In the genomic region with DNA sequence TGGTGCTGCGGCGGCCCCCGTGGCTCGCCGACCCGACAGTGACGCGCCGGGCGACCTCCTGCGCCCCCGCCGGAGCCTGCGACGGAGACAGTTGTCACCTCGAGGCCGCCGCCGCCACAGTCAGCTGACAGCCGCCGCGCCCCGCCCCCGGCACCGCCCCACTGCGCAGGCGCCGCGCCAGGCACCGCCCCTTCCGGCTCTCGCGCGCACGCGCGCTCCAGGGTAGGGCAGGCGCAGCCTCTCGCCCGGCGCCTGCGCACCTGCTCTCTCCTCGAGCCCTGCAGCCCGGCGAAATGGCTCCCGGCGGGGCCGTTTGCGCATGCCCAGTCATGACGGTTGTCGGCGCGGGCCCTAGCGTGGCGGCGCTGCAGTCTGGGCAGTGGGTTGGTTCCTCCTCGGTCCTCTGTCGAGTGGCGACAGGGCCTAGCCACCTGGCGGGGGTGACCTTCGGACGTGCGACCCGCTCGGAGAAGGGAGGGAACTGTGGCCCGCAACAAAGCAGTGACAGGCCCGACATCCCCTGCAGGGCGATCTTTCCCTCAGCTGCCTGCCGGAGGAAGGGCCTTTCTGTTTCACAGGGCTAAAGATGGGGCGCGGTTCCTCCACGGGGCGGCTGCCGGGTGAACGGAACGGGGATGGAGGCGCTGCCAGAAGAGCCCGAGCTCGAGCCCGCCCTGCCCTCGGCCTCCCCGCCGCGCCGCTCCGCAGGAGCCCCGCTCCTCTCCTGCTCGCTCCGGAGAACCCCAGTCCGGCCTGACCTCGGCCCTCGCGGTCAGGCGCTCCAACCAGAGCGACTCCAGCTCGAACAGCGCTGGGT, we compare ENCODE assay signal across 1 cellular context.
TF ChIP-seq lines count a peak whose summit lies in the region.

A gene (minus strand): TSS at position 135 of the 817 bp plus-strand sequence. CDS start 134 bp downstream, at position 1.

TF ChIP-seq in HepG2, 621 proteins besides CTCF, POLR2A, EP300 and RAD21 (continued from another document and continues in another):
- TF ChIP-seq ZFP37 (CRISPR knock-in tag; IDR thresholded peaks at IDR 0.05; ENCODE audit: borderline replicate concordance) = 0 out of 2 replicates have a peak, but pooled peaks have one; percentile 59
- no peak for TF ChIP-seq DPF2 (CRISPR knock-in tag; IDR thresholded peaks at IDR 0.05; ENCODE audit: borderline replicate concordance, low read depth)
- TF ChIP-seq, protein P1, sequence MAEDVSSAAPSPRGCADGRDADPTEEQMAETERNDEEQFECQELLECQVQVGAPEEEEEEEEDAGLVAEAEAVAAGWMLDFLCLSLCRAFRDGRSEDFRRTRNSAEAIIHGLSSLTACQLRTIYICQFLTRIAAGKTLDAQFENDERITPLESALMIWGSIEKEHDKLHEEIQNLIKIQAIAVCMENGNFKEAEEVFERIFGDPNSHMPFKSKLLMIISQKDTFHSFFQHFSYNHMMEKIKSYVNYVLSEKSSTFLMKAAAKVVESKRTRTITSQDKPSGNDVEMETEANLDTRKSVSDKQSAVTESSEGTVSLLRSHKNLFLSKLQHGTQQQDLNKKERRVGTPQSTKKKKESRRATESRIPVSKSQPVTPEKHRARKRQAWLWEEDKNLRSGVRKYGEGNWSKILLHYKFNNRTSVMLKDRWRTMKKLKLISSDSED (CRISPR knock-in tag; IDR thresholded peaks at IDR 0.05) = 0 out of 2 replicates have a peak, but pooled peaks have one; percentile 65
- TF ChIP-seq KAT8 (CRISPR knock-in tag; IDR thresholded peaks at IDR 0.05) = peak; percentile 88
- TF ChIP-seq ZNF333 (CRISPR knock-in tag; IDR thresholded peaks at IDR 0.05; ENCODE audit: borderline replicate concordance) = peak; percentile 89; the same call in 1 of the 2 replicates
- TF ChIP-seq, protein P2, sequence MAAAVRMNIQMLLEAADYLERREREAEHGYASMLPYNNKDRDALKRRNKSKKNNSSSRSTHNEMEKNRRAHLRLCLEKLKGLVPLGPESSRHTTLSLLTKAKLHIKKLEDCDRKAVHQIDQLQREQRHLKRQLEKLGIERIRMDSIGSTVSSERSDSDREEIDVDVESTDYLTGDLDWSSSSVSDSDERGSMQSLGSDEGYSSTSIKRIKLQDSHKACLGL (CRISPR knock-in tag; IDR thresholded peaks at IDR 0.05) = peak; percentile 80
- TF ChIP-seq FOXC1 (CRISPR knock-in tag; IDR thresholded peaks at IDR 0.05; ENCODE audit: borderline replicate concordance) = peak; percentile 94
- TF ChIP-seq, protein P3, sequence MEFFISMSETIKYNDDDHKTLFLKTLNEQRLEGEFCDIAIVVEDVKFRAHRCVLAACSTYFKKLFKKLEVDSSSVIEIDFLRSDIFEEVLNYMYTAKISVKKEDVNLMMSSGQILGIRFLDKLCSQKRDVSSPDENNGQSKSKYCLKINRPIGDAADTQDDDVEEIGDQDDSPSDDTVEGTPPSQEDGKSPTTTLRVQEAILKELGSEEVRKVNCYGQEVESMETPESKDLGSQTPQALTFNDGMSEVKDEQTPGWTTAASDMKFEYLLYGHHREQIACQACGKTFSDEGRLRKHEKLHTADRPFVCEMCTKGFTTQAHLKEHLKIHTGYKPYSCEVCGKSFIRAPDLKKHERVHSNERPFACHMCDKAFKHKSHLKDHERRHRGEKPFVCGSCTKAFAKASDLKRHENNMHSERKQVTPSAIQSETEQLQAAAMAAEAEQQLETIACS (CRISPR knock-in tag; IDR thresholded peaks at IDR 0.05) = peak; percentile 36; the same call in 1 of the 2 replicates
- no peak for TF ChIP-seq SOX6 (IDR thresholded peaks at IDR 0.05)
- TF ChIP-seq SOX6 (CRISPR knock-in tag; IDR thresholded peaks at IDR 0.05) = peak; percentile 41
- peak; percentile 57; the same call in 1 of the 2 replicates for TF ChIP-seq ZNF558 (CRISPR knock-in tag; IDR thresholded peaks at IDR 0.05; ENCODE audit: borderline replicate concordance)
- TF ChIP-seq, protein P4, sequence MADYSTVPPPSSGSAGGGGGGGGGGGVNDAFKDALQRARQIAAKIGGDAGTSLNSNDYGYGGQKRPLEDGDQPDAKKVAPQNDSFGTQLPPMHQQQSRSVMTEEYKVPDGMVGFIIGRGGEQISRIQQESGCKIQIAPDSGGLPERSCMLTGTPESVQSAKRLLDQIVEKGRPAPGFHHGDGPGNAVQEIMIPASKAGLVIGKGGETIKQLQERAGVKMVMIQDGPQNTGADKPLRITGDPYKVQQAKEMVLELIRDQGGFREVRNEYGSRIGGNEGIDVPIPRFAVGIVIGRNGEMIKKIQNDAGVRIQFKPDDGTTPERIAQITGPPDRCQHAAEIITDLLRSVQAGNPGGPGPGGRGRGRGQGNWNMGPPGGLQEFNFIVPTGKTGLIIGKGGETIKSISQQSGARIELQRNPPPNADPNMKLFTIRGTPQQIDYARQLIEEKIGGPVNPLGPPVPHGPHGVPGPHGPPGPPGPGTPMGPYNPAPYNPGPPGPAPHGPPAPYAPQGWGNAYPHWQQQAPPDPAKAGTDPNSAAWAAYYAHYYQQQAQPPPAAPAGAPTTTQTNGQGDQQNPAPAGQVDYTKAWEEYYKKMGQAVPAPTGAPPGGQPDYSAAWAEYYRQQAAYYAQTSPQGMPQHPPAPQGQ (CRISPR knock-in tag; IDR thresholded peaks at IDR 0.05; ENCODE audit: borderline replicate concordance) = no peak
- TF ChIP-seq ZNF331 (CRISPR knock-in tag; IDR thresholded peaks at IDR 0.05) = peak; percentile 55; the same call in 1 of the 2 replicates
- TF ChIP-seq ZFP36L1 (CRISPR knock-in tag; IDR thresholded peaks at IDR 0.05) = peak; percentile 86; the same call in 1 of the 2 replicates
- peak; percentile 88 for TF ChIP-seq ZSCAN31 (CRISPR knock-in tag; IDR thresholded peaks at IDR 0.05; ENCODE audit: low read depth)
- peak; percentile 88 for TF ChIP-seq ZNF160 (CRISPR knock-in tag; IDR thresholded peaks at IDR 0.05)
- no peak for TF ChIP-seq SNRNP70 (IDR thresholded peaks at IDR 0.05; ENCODE audit: low read depth, low read length)
- TF ChIP-seq, protein P5, sequence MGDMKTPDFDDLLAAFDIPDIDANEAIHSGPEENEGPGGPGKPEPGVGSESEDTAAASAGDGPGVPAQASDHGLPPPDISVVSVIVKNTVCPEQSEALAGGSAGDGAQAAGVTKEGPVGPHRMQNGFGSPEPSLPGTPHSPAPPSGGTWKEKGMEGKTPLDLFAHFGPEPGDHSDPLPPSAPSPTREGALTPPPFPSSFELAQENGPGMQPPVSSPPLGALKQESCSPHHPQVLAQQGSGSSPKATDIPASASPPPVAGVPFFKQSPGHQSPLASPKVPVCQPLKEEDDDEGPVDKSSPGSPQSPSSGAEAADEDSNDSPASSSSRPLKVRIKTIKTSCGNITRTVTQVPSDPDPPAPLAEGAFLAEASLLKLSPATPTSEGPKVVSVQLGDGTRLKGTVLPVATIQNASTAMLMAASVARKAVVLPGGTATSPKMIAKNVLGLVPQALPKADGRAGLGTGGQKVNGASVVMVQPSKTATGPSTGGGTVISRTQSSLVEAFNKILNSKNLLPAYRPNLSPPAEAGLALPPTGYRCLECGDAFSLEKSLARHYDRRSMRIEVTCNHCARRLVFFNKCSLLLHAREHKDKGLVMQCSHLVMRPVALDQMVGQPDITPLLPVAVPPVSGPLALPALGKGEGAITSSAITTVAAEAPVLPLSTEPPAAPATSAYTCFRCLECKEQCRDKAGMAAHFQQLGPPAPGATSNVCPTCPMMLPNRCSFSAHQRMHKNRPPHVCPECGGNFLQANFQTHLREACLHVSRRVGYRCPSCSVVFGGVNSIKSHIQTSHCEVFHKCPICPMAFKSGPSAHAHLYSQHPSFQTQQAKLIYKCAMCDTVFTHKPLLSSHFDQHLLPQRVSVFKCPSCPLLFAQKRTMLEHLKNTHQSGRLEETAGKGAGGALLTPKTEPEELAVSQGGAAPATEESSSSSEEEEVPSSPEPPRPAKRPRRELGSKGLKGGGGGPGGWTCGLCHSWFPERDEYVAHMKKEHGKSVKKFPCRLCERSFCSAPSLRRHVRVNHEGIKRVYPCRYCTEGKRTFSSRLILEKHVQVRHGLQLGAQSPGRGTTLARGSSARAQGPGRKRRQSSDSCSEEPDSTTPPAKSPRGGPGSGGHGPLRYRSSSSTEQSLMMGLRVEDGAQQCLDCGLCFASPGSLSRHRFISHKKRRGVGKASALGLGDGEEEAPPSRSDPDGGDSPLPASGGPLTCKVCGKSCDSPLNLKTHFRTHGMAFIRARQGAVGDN (CRISPR knock-in tag; IDR thresholded peaks at IDR 0.05) = peak; percentile 99
- peak; percentile 90 for TF ChIP-seq HOXA3 (CRISPR knock-in tag; IDR thresholded peaks at IDR 0.05)
- TF ChIP-seq ESRRA (CRISPR knock-in tag; IDR thresholded peaks at IDR 0.05; ENCODE audit: low read depth) = peak; percentile 42; the same call in 1 of the 2 replicates
- TF ChIP-seq, protein P6, sequence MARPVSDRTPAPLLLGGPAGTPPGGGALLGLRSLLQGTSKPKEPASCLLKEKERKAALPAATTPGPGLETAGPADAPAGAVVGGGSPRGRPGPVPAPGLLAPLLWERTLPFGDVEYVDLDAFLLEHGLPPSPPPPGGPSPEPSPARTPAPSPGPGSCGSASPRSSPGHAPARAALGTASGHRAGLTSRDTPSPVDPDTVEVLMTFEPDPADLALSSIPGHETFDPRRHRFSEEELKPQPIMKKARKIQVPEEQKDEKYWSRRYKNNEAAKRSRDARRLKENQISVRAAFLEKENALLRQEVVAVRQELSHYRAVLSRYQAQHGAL (CRISPR knock-in tag; IDR thresholded peaks at IDR 0.05; ENCODE audit: not compliant biosample characterization) = no peak
- TF ChIP-seq, protein P7, sequence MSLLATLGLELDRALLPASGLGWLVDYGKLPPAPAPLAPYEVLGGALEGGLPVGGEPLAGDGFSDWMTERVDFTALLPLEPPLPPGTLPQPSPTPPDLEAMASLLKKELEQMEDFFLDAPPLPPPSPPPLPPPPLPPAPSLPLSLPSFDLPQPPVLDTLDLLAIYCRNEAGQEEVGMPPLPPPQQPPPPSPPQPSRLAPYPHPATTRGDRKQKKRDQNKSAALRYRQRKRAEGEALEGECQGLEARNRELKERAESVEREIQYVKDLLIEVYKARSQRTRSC (CRISPR knock-in tag; IDR thresholded peaks at IDR 0.05; ENCODE audit: low read depth) = peak; percentile 90; the same call in 1 of the 2 replicates
- TF ChIP-seq, protein P8, sequence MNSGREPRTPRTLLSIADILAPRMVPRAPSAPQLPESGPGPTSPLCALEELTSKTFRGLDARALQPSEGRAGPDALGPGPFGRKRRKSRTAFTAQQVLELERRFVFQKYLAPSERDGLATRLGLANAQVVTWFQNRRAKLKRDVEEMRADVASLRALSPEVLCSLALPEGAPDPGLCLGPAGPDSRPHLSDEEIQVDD (CRISPR knock-in tag; IDR thresholded peaks at IDR 0.05; ENCODE audit: borderline replicate concordance) = peak; percentile 87; the same call in 1 of the 2 replicates
- TF ChIP-seq, protein P9, sequence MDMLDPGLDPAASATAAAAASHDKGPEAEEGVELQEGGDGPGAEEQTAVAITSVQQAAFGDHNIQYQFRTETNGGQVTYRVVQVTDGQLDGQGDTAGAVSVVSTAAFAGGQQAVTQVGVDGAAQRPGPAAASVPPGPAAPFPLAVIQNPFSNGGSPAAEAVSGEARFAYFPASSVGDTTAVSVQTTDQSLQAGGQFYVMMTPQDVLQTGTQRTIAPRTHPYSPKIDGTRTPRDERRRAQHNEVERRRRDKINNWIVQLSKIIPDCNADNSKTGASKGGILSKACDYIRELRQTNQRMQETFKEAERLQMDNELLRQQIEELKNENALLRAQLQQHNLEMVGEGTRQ (IDR thresholded peaks at IDR 0.05; ENCODE audit: low read depth, low read length) = 0 out of 2 replicates have a peak, but pooled peaks have one; percentile 10
- TF ChIP-seq, protein P9 (CRISPR knock-in tag; IDR thresholded peaks at IDR 0.05; ENCODE audit: borderline replicate concordance) = no peak; the same call in 1 of the 2 replicates
- peak; percentile 84 for TF ChIP-seq KDM2A (CRISPR knock-in tag; IDR thresholded peaks at IDR 0.05; ENCODE audit: borderline replicate concordance, low read depth)
- TF ChIP-seq, protein P10, sequence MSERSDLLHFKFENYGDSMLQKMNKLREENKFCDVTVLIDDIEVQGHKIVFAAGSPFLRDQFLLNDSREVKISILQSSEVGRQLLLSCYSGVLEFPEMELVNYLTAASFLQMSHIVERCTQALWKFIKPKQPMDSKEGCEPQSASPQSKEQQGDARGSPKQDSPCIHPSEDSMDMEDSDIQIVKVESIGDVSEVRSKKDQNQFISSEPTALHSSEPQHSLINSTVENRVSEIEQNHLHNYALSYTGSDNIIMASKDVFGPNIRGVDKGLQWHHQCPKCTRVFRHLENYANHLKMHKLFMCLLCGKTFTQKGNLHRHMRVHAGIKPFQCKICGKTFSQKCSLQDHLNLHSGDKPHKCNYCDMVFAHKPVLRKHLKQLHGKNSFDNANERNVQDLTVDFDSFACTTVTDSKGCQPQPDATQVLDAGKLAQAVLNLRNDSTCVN (CRISPR knock-in tag; IDR thresholded peaks at IDR 0.05; ENCODE audit: borderline replicate concordance) = no peak
- TF ChIP-seq NKX3-1 (CRISPR knock-in tag; IDR thresholded peaks at IDR 0.05) = peak; percentile 81
- TF ChIP-seq NFIC (IDR thresholded peaks at IDR 0.05; ENCODE audit: low read length) = no peak
- TF ChIP-seq ADNP (CRISPR knock-in tag; IDR thresholded peaks at IDR 0.05) = no peak
- TF ChIP-seq CBFB (CRISPR knock-in tag; IDR thresholded peaks at IDR 0.05) = peak; percentile 83
- 0 out of 2 replicates have a peak, but pooled peaks have one; percentile 59 for TF ChIP-seq ZNF12 (CRISPR knock-in tag; IDR thresholded peaks at IDR 0.05)
- peak; percentile 65; the same call in 1 of the 2 replicates for TF ChIP-seq ZSCAN9 (CRISPR knock-in tag; IDR thresholded peaks at IDR 0.05; ENCODE audit: borderline replicate concordance)
- TF ChIP-seq MEF2D (CRISPR knock-in tag; IDR thresholded peaks at IDR 0.05) = peak; percentile 48; the same call in 1 of the 2 replicates
- TF ChIP-seq KLF9 (CRISPR knock-in tag; IDR thresholded peaks at IDR 0.05; ENCODE audit: low read depth) = no peak
- TF ChIP-seq, protein P11, sequence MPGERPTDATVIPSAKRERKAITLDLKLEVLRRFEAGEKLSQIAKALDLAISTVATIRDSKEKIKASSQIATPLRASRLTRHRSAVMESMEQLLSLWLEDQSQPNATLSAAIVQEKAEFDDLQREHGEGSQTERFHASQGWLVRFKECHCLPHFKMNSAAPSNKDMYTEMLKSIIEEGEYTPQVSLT (CRISPR knock-in tag; IDR thresholded peaks at IDR 0.05; ENCODE audit: borderline replicate concordance, low read depth) = no peak
- peak; percentile 66 for TF ChIP-seq NR2C2 (CRISPR knock-in tag; IDR thresholded peaks at IDR 0.05; ENCODE audit: borderline replicate concordance)
- TF ChIP-seq HDAC2 (CRISPR knock-in tag; IDR thresholded peaks at IDR 0.05) = no peak
- TF ChIP-seq ZNF264 (CRISPR knock-in tag; IDR thresholded peaks at IDR 0.05) = no peak
- TF ChIP-seq NONO (IDR thresholded peaks at IDR 0.05) = no peak
- TF ChIP-seq NONO (CRISPR knock-in tag; conservative IDR thresholded peaks at IDR 0.05) = peak; percentile 89; the same call in 1 of the 2 replicates
- TF ChIP-seq, protein P12, sequence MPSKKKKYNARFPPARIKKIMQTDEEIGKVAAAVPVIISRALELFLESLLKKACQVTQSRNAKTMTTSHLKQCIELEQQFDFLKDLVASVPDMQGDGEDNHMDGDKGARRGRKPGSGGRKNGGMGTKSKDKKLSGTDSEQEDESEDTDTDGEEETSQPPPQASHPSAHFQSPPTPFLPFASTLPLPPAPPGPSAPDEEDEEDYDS (CRISPR knock-in tag; IDR thresholded peaks at IDR 0.05) = peak; percentile 40; the same call in 1 of the 2 replicates
- TF ChIP-seq NFIB (CRISPR knock-in tag; IDR thresholded peaks at IDR 0.05; ENCODE audit: borderline replicate concordance) = no peak; the same call in 1 of the 2 replicates
- TF ChIP-seq MTF1 (CRISPR knock-in tag; IDR thresholded peaks at IDR 0.05) = no peak
